18 cellular contexts compared by ENCODE assay signal in genomic region chr4:99846891-99847290, GRCh38. TPM values are rescaled to one million over a fixed set of nuclear protein-coding genes. Genes with fewer than 3 reads are reported as not detected.
A peak's percentile ranks its signal among the peaks of the same experiment; 100 is the strongest.
DNase-seq lines count a peak whose midpoint lies in the region; ATAC-seq and TF ChIP-seq lines count a peak whose summit lies in the region.
"Had no signal": no experiment of that assay in that cellular context is flagged by ENCODE, and none has a peak within 500 bp of the region (broad histone marks: within the 10 kb centered on the region; RNA-seq: fewer than 3 reads in every experiment).

No MANE protein-coding gene starts in this region.

- H3K27ac Mint-ChIP-seq in activated naive CD4-positive, alpha-beta T cell treated with anti-CD3 and anti-CD28 coated beads, Interleukin-2, amount 50 U/mL, for 24 hours: peak overlapping the region; percentile 95
- H3K27ac Mint-ChIP-seq in IgD-negative memory B cell: peak overlapping the region; percentile 52 to 97 (median 90)
- peak overlapping the region; percentile 98 to 100 for H3K27ac Mint-ChIP-seq in activated naive CD4-positive, alpha-beta T cell treated with anti-CD3 and anti-CD28 coated beads, Interleukin-2, amount 50 U/mL, for 72 hours

- DNase-seq in activated naive CD4-positive, alpha-beta T cell (lab: John Stamatoyannopoulos, UW): no peak
- DNase-seq in activated naive CD4-positive, alpha-beta T cell treated with anti-CD3 and anti-CD28 coated beads, Interleukin-2, amount 50 U/mL, for 72 hours (ENCODE audit: low spot score in 2 of 2): no peak
- DNase-seq in DMS 273 (lab: John Stamatoyannopoulos, UW; ENCODE audit: unreplicated experiment): no peak
- DNase-seq: GF-D8, H7, left ventricle myocardium inferior, NCI-H1092 treated with DMSO at 0.1 percent for 48 hours, NCI-H526, ovary, PC-3, sigmoid colon, SJCRH30, substantia nigra had no signal

- no peaks in the 10 kb centered on the region for H3K9me3 Mint-ChIP-seq in activated naive CD4-positive, alpha-beta T cell treated with anti-CD3 and anti-CD28 coated beads, Interleukin-2, amount 50 U/mL, for 24 hours
- no peaks in the 10 kb centered on the region for H3K9me3 Mint-ChIP-seq in IgD-negative memory B cell
- H3K9me3 Mint-ChIP-seq in activated naive CD4-positive, alpha-beta T cell treated with anti-CD3 and anti-CD28 coated beads, Interleukin-2, amount 50 U/mL, for 72 hours: peaks cover 0 to 7% of the 10 kb centered on the region in 2 donors

- no peak for TF ChIP-seq POLR2A in GM18505 (IDR thresholded peaks at IDR 0.05; ENCODE audit: borderline replicate concordance, extremely low read depth, insufficient read depth, insufficient read length)

- peak overlapping the region; percentile 82 for H3K4me3 Mint-ChIP-seq in activated naive CD4-positive, alpha-beta T cell treated with anti-CD3 and anti-CD28 coated beads, Interleukin-2, amount 50 U/mL, for 24 hours
- H3K4me3 Mint-ChIP-seq in IgD-negative memory B cell: peak overlapping the region in 3 of 4 donors; percentile 1 to 85 (median 55)

- ATAC-seq in activated naive CD4-positive, alpha-beta T cell treated with anti-CD3 and anti-CD28 coated beads, Interleukin-2, amount 50 U/mL, for 72 hours: no peak
- ATAC-seq in GM19467 (IDR thresholded peaks at IDR 0.05; ENCODE audit: unreplicated experiment): no peak
- ATAC-seq in GM18505 (IDR thresholded peaks at IDR 0.05; ENCODE audit: unreplicated experiment): no peak
- ATAC-seq: esophagus mucosa, PC-3 had no signal

- H3K36me3 Mint-ChIP-seq in activated naive CD4-positive, alpha-beta T cell treated with anti-CD3 and anti-CD28 coated beads, Interleukin-2, amount 50 U/mL, for 24 hours: peaks cover 11% of the 10 kb centered on the region
- peaks cover 8% of the 10 kb centered on the region for H3K36me3 Mint-ChIP-seq in IgD-negative memory B cell
- peaks cover 11 to 54% of the 10 kb centered on the region in 2 donors for H3K36me3 Mint-ChIP-seq in activated naive CD4-positive, alpha-beta T cell treated with anti-CD3 and anti-CD28 coated beads, Interleukin-2, amount 50 U/mL, for 72 hours

- peaks cover 70% of the 10 kb centered on the region for H3K4me1 Mint-ChIP-seq in activated naive CD4-positive, alpha-beta T cell treated with anti-CD3 and anti-CD28 coated beads, Interleukin-2, amount 50 U/mL, for 24 hours
- peaks cover 54 to 59% (median 57%) of the 10 kb centered on the region in 3 donors for H3K4me1 Mint-ChIP-seq in IgD-negative memory B cell

- H3K27me3 Mint-ChIP-seq in activated naive CD4-positive, alpha-beta T cell treated with anti-CD3 and anti-CD28 coated beads, Interleukin-2, amount 50 U/mL, for 24 hours: no peaks in the 10 kb centered on the region
- no peaks in the 10 kb centered on the region for H3K27me3 Mint-ChIP-seq in IgD-negative memory B cell

RNA-seq across cellular contexts. Expression of gene DAPP1, which starts 30.3 kb away (rescaled TPM):
- polyA plus RNA-seq in IgD-negative memory B cell: 172 TPM
- total RNA-seq in activated naive CD4-positive, alpha-beta T cell treated with anti-CD3 and anti-CD28 coated beads, Interleukin-2, amount 50 U/mL, for 72 hours: 10 to 100 TPM; 43.3 to 66.9 TPM
- total RNA-seq: H7 had no signal

RNA-seq across cellular contexts. Expression of gene LAMTOR3, which starts 47.3 kb away (rescaled TPM):
- polyA plus RNA-seq in IgD-negative memory B cell: 21.3 TPM
- total RNA-seq in activated naive CD4-positive, alpha-beta T cell treated with anti-CD3 and anti-CD28 coated beads, Interleukin-2, amount 50 U/mL, for 72 hours: 10 to 100 TPM; 27.4 to 38.7 TPM
